In the genomic region with DNA sequence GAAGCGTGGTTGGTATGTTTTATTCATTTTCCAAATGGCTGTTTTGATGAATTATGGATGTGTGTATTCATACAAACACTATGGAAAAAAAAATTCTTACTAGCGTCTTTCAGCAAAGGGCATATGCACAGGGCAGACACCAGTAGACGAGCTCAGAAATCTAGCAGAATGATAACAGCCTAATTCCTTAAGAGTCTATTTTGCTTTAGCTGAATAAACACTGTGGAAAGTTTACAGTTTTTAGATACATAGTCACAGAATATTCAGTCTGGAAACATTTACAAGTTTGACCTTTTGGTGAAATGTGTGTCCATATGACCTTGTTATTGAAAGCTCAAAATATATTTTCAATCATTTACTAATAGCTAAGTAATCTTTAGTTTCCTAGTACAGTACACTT, we compare ENCODE assay signal across 20 cellular contexts.
"Had no signal": no experiment of that assay in that cellular context is flagged by ENCODE, and none has a peak within 500 bp of the region (broad histone marks: within the 10 kb centered on the region; RNA-seq: fewer than 3 reads in every experiment).

No MANE protein-coding gene starts in this region.

- H3K4me3 Mint-ChIP-seq: activated CD8-positive, alpha-beta T cell treated with anti-CD3 and anti-CD28 coated beads for 36 hours; activated naive CD8-positive, alpha-beta T cell treated with anti-CD3 and anti-CD28 coated beads, Interleukin-2, amount 10 ng/mL, durations not matched to agents 7 days and 5 days; activated T-cell treated with anti-CD3 and anti-CD28 coated beads, Interleukin-2, amount 50 U/mL, for 72 hours had no signal

- H3K4me1 Mint-ChIP-seq: activated naive CD8-positive, alpha-beta T cell treated with anti-CD3 and anti-CD28 coated beads, Interleukin-2, amount 10 ng/mL, durations not matched to agents 7 days and 5 days had no signal

- ATAC-seq: activated CD4-positive, CD25-positive, alpha-beta regulatory T cell treated with anti-CD3 and anti-CD28 coated beads, Interleukin-2, amount 50 U/mL, for 24 hours; activated CD8-positive, alpha-beta T cell treated with anti-CD3 and anti-CD28 coated beads for 36 hours; activated T-cell treated with anti-CD3 and anti-CD28 coated beads, Interleukin-2, amount 50 U/mL, for 72 hours had no signal

- DNase-seq: activated CD4-positive, alpha-beta T cell treated with anti-CD3 and anti-CD28 coated beads for 4 hours; activated CD8-positive, alpha-beta memory T cell treated with anti-CD3 and anti-CD28 coated beads, Interleukin-2, amount 50 U/mL, for 4 hours; activated CD8-positive, alpha-beta T cell treated with anti-CD3 and anti-CD28 coated beads for 36 hours; activated naive CD4-positive, alpha-beta T cell treated with anti-CD3 and anti-CD28 coated beads, Interleukin-2, amount 50 U/mL, for 16 hours; activated naive CD8-positive, alpha-beta T cell treated with anti-CD3 and anti-CD28 coated beads, Interleukin-2, amount 10 ng/mL, durations not matched to agents 7 days and 5 days; activated T-cell treated with anti-CD3 and anti-CD28 coated beads, Interleukin-2, amount 50 U/mL, for 72 hours; aorta; caudate nucleus; Karpas-422; NCI-H1105 treated with DMSO at 0.1 percent for 48 hours; NCI-H1436 treated with DMSO at 0.1 percent for 48 hours; NCI-H187; NCI-H2081; NCI-H2227 treated with DMSO at 0.1 percent for 48 hours; NCI-H526; NCI-H774; T-helper 1 cell had no signal

- H3K9me3 ChIP-seq: breast epithelium had no signal

- H3K4me3 ChIP-seq: breast epithelium, SK-N-MC had no signal

- H3K27me3 ChIP-seq: breast epithelium had no signal

- H3K4me1 ChIP-seq: breast epithelium had no signal

- H3K27ac ChIP-seq: breast epithelium, SK-N-MC had no signal

- H3K36me3 Mint-ChIP-seq: activated naive CD8-positive, alpha-beta T cell treated with anti-CD3 and anti-CD28 coated beads, Interleukin-2, amount 10 ng/mL, durations not matched to agents 7 days and 5 days had no signal

- H3K27ac Mint-ChIP-seq: activated CD8-positive, alpha-beta T cell treated with anti-CD3 and anti-CD28 coated beads for 36 hours; activated naive CD8-positive, alpha-beta T cell treated with anti-CD3 and anti-CD28 coated beads, Interleukin-2, amount 10 ng/mL, durations not matched to agents 7 days and 5 days; activated T-cell treated with anti-CD3 and anti-CD28 coated beads, Interleukin-2, amount 50 U/mL, for 72 hours had no signal

- H3K9me3 Mint-ChIP-seq: activated CD8-positive, alpha-beta T cell treated with anti-CD3 and anti-CD28 coated beads for 36 hours; activated naive CD8-positive, alpha-beta T cell treated with anti-CD3 and anti-CD28 coated beads, Interleukin-2, amount 10 ng/mL, durations not matched to agents 7 days and 5 days had no signal

- H3K27me3 Mint-ChIP-seq: activated CD8-positive, alpha-beta T cell treated with anti-CD3 and anti-CD28 coated beads for 36 hours; activated naive CD8-positive, alpha-beta T cell treated with anti-CD3 and anti-CD28 coated beads, Interleukin-2, amount 10 ng/mL, durations not matched to agents 7 days and 5 days had no signal

- H3K36me3 ChIP-seq: breast epithelium had no signal
